Comparison of ENCODE assay signal across 7 cellular contexts in genomic region chr4:95124906-95125504, GRCh38.
DNase-seq lines count a peak whose midpoint lies in the region; ATAC-seq, FAIRE-seq and TF ChIP-seq lines count a peak whose summit lies in the region.

No MANE protein-coding gene starts in this region.

- no peaks in the 10 kb centered on the region for H3K79me2 ChIP-seq in HepG2 (ENCODE audit: insufficient read depth, low read length)

- CTCF ChIA-PET in GM10248 (lab: Yijun Ruan, JAX) (interaction anchor here (1.0 to 1.7 kb wide), 2 partner anchors 18 to 502 kb away, joined by 3 to 7 read pairs; no protein-coding TSS in a partner anchor), MCF 10A (lab: Yijun Ruan, JAX) (interaction anchor here (0.6 to 4.4 kb wide), 29 partner anchors 10 to 1544 kb away, joined by 3 to 65 read pairs (median 4); partner anchors contain the start of gene BMPR1B), HepG2 (lab: Yijun Ruan, JAX; ENCODE audit: low intra/inter-chr PET ratio, low total read pairs) (interaction anchor here (2.0 kb wide), 1 partner anchor 504 kb away, joined by 9 read pairs; no protein-coding TSS in a partner anchor)

- peak; percentile 40 for FAIRE-seq in HepG2 (lab: Jason Lieb, UNC)

- no peaks in the 10 kb centered on the region for H3K36me3 Mint-ChIP-seq in MCF 10A (ENCODE audit: insufficient read depth, unreplicated experiment)
- H3K36me3 Mint-ChIP-seq in effector memory CD8-positive, alpha-beta T cell (ENCODE audit: insufficient read depth), result no peaks in the 10 kb centered on the region

- TF ChIP-seq CTCF in GM10248 (IDR thresholded peaks at IDR 0.05; ENCODE audit: control extremely low read depth, extremely low read depth, low read depth, missing control alignments) (peak; percentile 24), MCF 10A (IDR thresholded peaks at IDR 0.05; ENCODE audit: unreplicated experiment) (peak; percentile 48), HepG2 (CRISPR knock-in tag; IDR thresholded peaks at IDR 0.05) (peak; percentile 40)

- no peaks in the 10 kb centered on the region for H4K20me1 ChIP-seq in HepG2 (ENCODE audit: insufficient read depth, low read length)

- POLR2A ChIA-PET in GM10248 (lab: Yijun Ruan, JAX) (no interaction called here), MCF 10A (lab: Yijun Ruan, JAX) (interaction anchor here (1.3 kb wide), 1 partner anchor 503 kb away, joined by 4 read pairs; no protein-coding TSS in a partner anchor), HepG2 (lab: Yijun Ruan, JAX) (no interaction called here)

- DNase-seq in GM10248 (ENCODE audit: extremely low spot score), result peak; percentile 8
- DNase-seq in NCI-H2171 (lab: John Stamatoyannopoulos, UW), result peak; percentile 31
- DNase-seq in MCF 10A (ENCODE audit: unreplicated experiment), result peak; percentile 71
- peak; percentile 8 for DNase-seq in HepG2 (ENCODE audit: low spot score)
- no peak for DNase-seq in effector memory CD8-positive, alpha-beta T cell
- DNase-seq in activated CD4-positive, alpha-beta T cell treated with anti-CD3 and anti-CD28 coated beads, Interleukin-2, amount 50 U/mL, for 48 hours, result no peak
- no peak for DNase-seq in SHP77 treated with DMSO at 0.1 percent for 48 hours (lab: John Stamatoyannopoulos, UW)

- 42% methylated on average over 4 of the region's 4 CpGs for WGBS in HepG2 (ENCODE audit: low lambda C conversion rate)

- no peak overlapping the region for H3K4me3 Mint-ChIP-seq in MCF 10A (ENCODE audit: unreplicated experiment)
- H3K4me3 Mint-ChIP-seq in effector memory CD8-positive, alpha-beta T cell, result no peak overlapping the region

- H3K27ac ChIP-seq in HepG2 (ENCODE audit: extremely low read length, insufficient read depth, low read length), result no peak overlapping the region

- no peak overlapping the region for H3K9ac ChIP-seq in HepG2 (ENCODE audit: insufficient read depth, low read depth, low read length)

- H2AFZ ChIP-seq in HepG2 (ENCODE audit: low read length), result no peak overlapping the region

- intact Hi-C loops in MCF 10A (cut with micrococcal nuclease), result loop anchor here (1.0 to 10.0 kb wide), 2 partner anchors 380 to 504 kb away; no protein-coding TSS in a partner anchor
- intact Hi-C loops in HepG2 (cut with micrococcal nuclease; ENCODE audit: unreplicated experiment), result loop anchor here (1.0 kb wide), 1 partner anchor 504 kb away; no protein-coding TSS in a partner anchor

- no peak overlapping the region for H3K27ac Mint-ChIP-seq in MCF 10A (ENCODE audit: low read depth, unreplicated experiment)
- no peak overlapping the region for H3K27ac Mint-ChIP-seq in effector memory CD8-positive, alpha-beta T cell

- no peaks in the 10 kb centered on the region for H3K9me3 ChIP-seq in HepG2 (ENCODE audit: low read length)

- no peak for TF ChIP-seq RAD21 in HepG2 (CRISPR knock-in tag; IDR thresholded peaks at IDR 0.05)

- H3K27me3 ChIP-seq in HepG2 (ENCODE audit: control insufficient read depth in 1 of 2, insufficient read depth in 2 of 2, low read length in 2 of 2), result no peaks in the 10 kb centered on the region

- no peak for TF ChIP-seq POLR2A in HepG2 (IDR thresholded peaks at IDR 0.05; ENCODE audit: insufficient read depth in 1 of 2, low read depth in 2 of 2, low read length in 2 of 2)

- BruUV-seq in MCF 10A (replicated peaks; lab: Mats Ljungman, UMichigan) (no TSS peak), HepG2 (replicated peaks; lab: Mats Ljungman, UMichigan) (no TSS peak)

- H3K4me1 ChIP-seq in HepG2 (ENCODE audit: insufficient read depth, low read length), result no peaks in the 10 kb centered on the region

- no peak overlapping the region for H3K4me3 ChIP-seq in HepG2 (replicated peaks in 1 of 3; ENCODE audit: insufficient read depth in 1 of 3, low read depth in 2 of 3, low read length in 3 of 3)

- TF ChIP-seq EP300 in HepG2 (IDR thresholded peaks at IDR 0.05; ENCODE audit: low read depth in 2 of 2, low read length in 2 of 2), result no peak
- no peak for TF ChIP-seq EP300 in HepG2 (CRISPR knock-in tag; IDR thresholded peaks at IDR 0.05; ENCODE audit: borderline replicate concordance)

- H3K9me3 Mint-ChIP-seq in MCF 10A (ENCODE audit: unreplicated experiment), result no peaks in the 10 kb centered on the region
- H3K9me3 Mint-ChIP-seq in effector memory CD8-positive, alpha-beta T cell, result peaks cover 0 to 5% of the 10 kb centered on the region in 2 donors

- H3K36me3 ChIP-seq in HepG2 (replicated peaks in 1 of 2; ENCODE audit: control insufficient read depth in 1 of 2, insufficient read depth in 2 of 2, low read length in 2 of 2), result no peaks in the 10 kb centered on the region

- peaks cover 19% of the 10 kb centered on the region for H3K4me1 Mint-ChIP-seq in MCF 10A (ENCODE audit: insufficient read depth, unreplicated experiment)
- H3K4me1 Mint-ChIP-seq in effector memory CD8-positive, alpha-beta T cell (ENCODE audit: low read depth in 2 of 2), result no peaks in the 10 kb centered on the region

- ATAC-seq in HepG2, result peak; percentile 60
- no peak for ATAC-seq in effector memory CD8-positive, alpha-beta T cell (replicated peaks)

- H3K4me2 ChIP-seq in HepG2 (ENCODE audit: low read depth, low read length), result no peak overlapping the region

- in situ Hi-C loops in HepG2 (cut with HindIII; ENCODE audit: extremely low pct_ligation_motif_present, low pct_unique_long_range_greater_than_20kb), result loop anchor here (10.0 kb wide), 1 partner anchor 500 kb away; no protein-coding TSS in a partner anchor

- no peaks in the 10 kb centered on the region for H3K27me3 Mint-ChIP-seq in MCF 10A (ENCODE audit: insufficient read depth, unreplicated experiment)
- H3K27me3 Mint-ChIP-seq in effector memory CD8-positive, alpha-beta T cell, result no peaks in the 10 kb centered on the region

TF ChIP-seq in HepG2, 621 proteins besides CTCF, POLR2A, EP300 and RAD21 (continues in another document):
- TF ChIP-seq ZNF329 (CRISPR knock-in tag; IDR thresholded peaks at IDR 0.05; ENCODE audit: low read depth) (no peak), MYPOP (CRISPR knock-in tag; IDR thresholded peaks at IDR 0.05) (no peak), ZNF784 (CRISPR knock-in tag; IDR thresholded peaks at IDR 0.05; ENCODE audit: borderline replicate concordance) (no peak), ZNF543 (CRISPR knock-in tag; IDR thresholded peaks at IDR 0.05) (no peak), ZSCAN5A (CRISPR knock-in tag; IDR thresholded peaks at IDR 0.05; ENCODE audit: borderline replicate concordance) (no peak), ZNF138 (CRISPR knock-in tag; IDR thresholded peaks at IDR 0.05; ENCODE audit: low read depth) (no peak), ARNT2 (CRISPR knock-in tag; IDR thresholded peaks at IDR 0.05; ENCODE audit: low read depth) (no peak), ZNF841 (CRISPR knock-in tag; IDR thresholded peaks at IDR 0.05; ENCODE audit: borderline replicate concordance) (no peak), STAG1 (CRISPR knock-in tag; IDR thresholded peaks at IDR 0.05) (peak; percentile 63)
- TF ChIP-seq, protein P1, sequence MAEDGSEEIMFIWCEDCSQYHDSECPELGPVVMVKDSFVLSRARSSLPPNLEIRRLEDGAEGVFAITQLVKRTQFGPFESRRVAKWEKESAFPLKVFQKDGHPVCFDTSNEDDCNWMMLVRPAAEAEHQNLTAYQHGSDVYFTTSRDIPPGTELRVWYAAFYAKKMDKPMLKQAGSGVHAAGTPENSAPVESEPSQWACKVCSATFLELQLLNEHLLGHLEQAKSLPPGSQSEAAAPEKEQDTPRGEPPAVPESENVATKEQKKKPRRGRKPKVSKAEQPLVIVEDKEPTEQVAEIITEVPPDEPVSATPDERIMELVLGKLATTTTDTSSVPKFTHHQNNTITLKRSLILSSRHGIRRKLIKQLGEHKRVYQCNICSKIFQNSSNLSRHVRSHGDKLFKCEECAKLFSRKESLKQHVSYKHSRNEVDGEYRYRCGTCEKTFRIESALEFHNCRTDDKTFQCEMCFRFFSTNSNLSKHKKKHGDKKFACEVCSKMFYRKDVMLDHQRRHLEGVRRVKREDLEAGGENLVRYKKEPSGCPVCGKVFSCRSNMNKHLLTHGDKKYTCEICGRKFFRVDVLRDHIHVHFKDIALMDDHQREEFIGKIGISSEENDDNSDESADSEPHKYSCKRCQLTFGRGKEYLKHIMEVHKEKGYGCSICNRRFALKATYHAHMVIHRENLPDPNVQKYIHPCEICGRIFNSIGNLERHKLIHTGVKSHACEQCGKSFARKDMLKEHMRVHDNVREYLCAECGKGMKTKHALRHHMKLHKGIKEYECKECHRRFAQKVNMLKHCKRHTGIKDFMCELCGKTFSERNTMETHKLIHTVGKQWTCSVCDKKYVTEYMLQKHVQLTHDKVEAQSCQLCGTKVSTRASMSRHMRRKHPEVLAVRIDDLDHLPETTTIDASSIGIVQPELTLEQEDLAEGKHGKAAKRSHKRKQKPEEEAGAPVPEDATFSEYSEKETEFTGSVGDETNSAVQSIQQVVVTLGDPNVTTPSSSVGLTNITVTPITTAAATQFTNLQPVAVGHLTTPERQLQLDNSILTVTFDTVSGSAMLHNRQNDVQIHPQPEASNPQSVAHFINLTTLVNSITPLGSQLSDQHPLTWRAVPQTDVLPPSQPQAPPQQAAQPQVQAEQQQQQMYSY (CRISPR knock-in tag; IDR thresholded peaks at IDR 0.05), result no peak

Comparison
In these comparisons a context has a peak if more than half of its experiments do, and no peak if none do; other contexts are left out.
1. DNase-seq: peak in GM10248 (single experiment), NCI-H2171 (single experiment), MCF 10A (single experiment) and HepG2 (single experiment); none in effector memory CD8-positive, alpha-beta T cell (0 of 3), activated CD4-positive, alpha-beta T cell treated with anti-CD3 and anti-CD28 coated beads, Interleukin-2, amount 50 U/mL, for 48 hours (0 of 2) and SHP77 treated with DMSO at 0.1 percent for 48 hours (single experiment).
2. Peak in every context shown above with its lines, with median percentiles within 50 percentile points of each other: CTCF ChIP-seq.